ENCODE assay signal across 24 cellular contexts in the genomic region with DNA sequence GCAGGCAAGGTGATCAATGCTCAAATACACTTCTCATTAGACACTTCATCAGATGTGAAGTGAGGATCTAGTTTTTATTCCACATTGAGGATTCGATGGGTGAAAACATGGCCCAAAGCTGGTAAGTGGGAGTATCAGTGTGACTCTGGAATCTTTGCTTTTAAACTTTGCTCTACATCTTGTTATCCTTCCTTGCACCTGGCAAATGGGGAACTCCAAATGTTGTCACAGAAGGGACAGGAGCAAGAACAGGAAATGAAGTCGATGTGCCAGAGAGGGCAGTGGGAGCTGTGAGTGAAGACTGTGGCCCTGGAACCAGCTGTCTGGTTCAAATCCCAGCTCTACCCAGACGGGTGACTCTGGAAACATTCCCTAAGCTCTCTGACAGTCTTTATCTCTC.
"Had no signal": no experiment of that assay in that cellular context is flagged by ENCODE, and none has a peak within 500 bp of the region (broad histone marks: within the 10 kb centered on the region; RNA-seq: fewer than 3 reads in every experiment).

No MANE protein-coding gene starts in this region.

- H3K27ac ChIP-seq: epithelial cell of prostate, esophagus squamous epithelium, neutrophil, right lobe of liver, testis, transverse colon, VCaP had no signal

- H3K27me3 ChIP-seq: esophagus squamous epithelium, neutrophil, right lobe of liver, testis, transverse colon had no signal

- H3K36me3 ChIP-seq: esophagus squamous epithelium, neutrophil, right lobe of liver, transverse colon had no signal

- H3K27me3 Mint-ChIP-seq: activated naive CD8-positive, alpha-beta T cell had no signal

- DNase-seq: activated CD4-positive, alpha-beta T cell treated with anti-CD3 and anti-CD28 coated beads for 4 hours; activated CD4-positive, alpha-beta T cell treated with anti-CD3 and anti-CD28 coated beads, Interleukin-2, amount 50 U/mL, for 4 hours; activated naive CD4-positive, alpha-beta T cell treated with Interleukin-2 at 50 U/mL for 16 hours; activated T-cell treated with anti-CD3 and anti-CD28 coated beads for 4 hours; activated T-cell treated with anti-CD3 and anti-CD28 coated beads, Interleukin-2, amount 50 U/mL, for 72 hours; anterior cingulate cortex; effector CD4-positive, alpha-beta T cell; esophagus squamous epithelium; glutamatergic neuron; mammary epithelial cell; naive B cell; nephron progenitor cell; right lobe of liver; stimulated activated CD4-positive, alpha-beta T cell treated with anti-CD3 and anti-CD28 coated beads, Interleukin-2, amount 100 ng/mL, for 48 hours; stimulated activated naive CD4-positive, alpha-beta T cell treated with Interleukin-2 at 50 U/mL for 16 hours; T-helper 9 cell; testis; transverse colon had no signal

- H3K4me1 ChIP-seq: esophagus squamous epithelium, right lobe of liver, testis, transverse colon had no signal

- H3K27ac Mint-ChIP-seq: activated naive CD8-positive, alpha-beta T cell; activated T-cell treated with anti-CD3 and anti-CD28 coated beads, Interleukin-2, amount 50 U/mL, for 72 hours; naive B cell; nephron progenitor cell had no signal

- H3K4me3 ChIP-seq: esophagus squamous epithelium, right lobe of liver, testis, transverse colon had no signal

- H3K9me3 ChIP-seq: neutrophil, testis had no signal

- H3K4me3 Mint-ChIP-seq: activated naive CD8-positive, alpha-beta T cell; activated T-cell treated with anti-CD3 and anti-CD28 coated beads, Interleukin-2, amount 50 U/mL, for 72 hours; central memory CD8-positive, alpha-beta T cell; dendritic cell treated with granulocyte-macrophage colony-stimulating factor and Interleukin-4, amounts not matched to agents 40 ng/mL and 50 ng/mL, for 4 days; naive B cell; nephron progenitor cell had no signal
